ENCODE assay signal across 12 cellular contexts in the genomic region with DNA sequence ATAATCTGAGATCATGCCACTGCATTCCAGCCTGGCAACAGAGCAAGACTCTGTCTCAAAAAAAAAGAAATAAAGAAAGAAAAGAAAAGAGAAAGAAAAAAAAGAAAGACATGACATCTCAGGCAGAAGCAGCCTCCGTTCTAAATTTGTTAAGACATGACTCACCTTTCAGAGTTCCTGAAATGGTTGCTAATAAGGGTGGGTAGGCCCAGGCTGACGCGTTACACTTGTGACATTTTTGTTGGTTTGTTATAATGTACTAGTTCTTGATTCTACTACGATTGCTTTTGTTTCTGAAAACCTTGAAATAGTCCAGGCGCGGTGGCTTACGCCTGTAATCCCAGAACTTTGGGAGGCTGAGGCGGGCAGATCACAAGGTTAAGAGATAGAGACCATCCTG.
"Had no signal": no experiment of that assay in that cellular context is flagged by ENCODE, and none has a peak within 500 bp of the region (broad histone marks: within the 10 kb centered on the region; RNA-seq: fewer than 3 reads in every experiment).

No MANE protein-coding gene starts in this region.

- DNase-seq: activated CD4-positive, alpha-beta T cell treated with anti-CD3 and anti-CD28 coated beads for 48 hours; activated naive CD4-positive, alpha-beta T cell treated with anti-CD3 and anti-CD28 coated beads, Interleukin-2, amount 50 U/mL, for 16 hours; amniotic stem cell; foreskin melanocyte; heart right ventricle; mesendoderm; psoas muscle; stimulated activated CD4-positive, alpha-beta T cell treated with anti-CD3 and anti-CD28 coated beads, Interleukin-12 subunit alpha, Interleukin-12 subunit beta, amount 100 ng/mL, for 4 hours; stimulated activated naive CD8-positive, alpha-beta T cell treated with anti-CD3 and anti-CD28 coated beads, Interleukin-15, Interleukin-2, amounts not matched to agents 100 U/mL and 50 U/mL, for 24 hours had no signal

- ATAC-seq: heart right ventricle; psoas muscle; sciatic nerve; stimulated activated naive CD8-positive, alpha-beta T cell treated with anti-CD3 and anti-CD28 coated beads, Interleukin-15, Interleukin-2, amounts not matched to agents 100 U/mL and 50 U/mL, for 24 hours; WTC11 had no signal

- H3K27me3 ChIP-seq: heart right ventricle had no signal

- H3K36me3 ChIP-seq: thoracic aorta had no signal

- H3K4me3 ChIP-seq: heart right ventricle, psoas muscle, thoracic aorta had no signal
